In the genomic region with DNA sequence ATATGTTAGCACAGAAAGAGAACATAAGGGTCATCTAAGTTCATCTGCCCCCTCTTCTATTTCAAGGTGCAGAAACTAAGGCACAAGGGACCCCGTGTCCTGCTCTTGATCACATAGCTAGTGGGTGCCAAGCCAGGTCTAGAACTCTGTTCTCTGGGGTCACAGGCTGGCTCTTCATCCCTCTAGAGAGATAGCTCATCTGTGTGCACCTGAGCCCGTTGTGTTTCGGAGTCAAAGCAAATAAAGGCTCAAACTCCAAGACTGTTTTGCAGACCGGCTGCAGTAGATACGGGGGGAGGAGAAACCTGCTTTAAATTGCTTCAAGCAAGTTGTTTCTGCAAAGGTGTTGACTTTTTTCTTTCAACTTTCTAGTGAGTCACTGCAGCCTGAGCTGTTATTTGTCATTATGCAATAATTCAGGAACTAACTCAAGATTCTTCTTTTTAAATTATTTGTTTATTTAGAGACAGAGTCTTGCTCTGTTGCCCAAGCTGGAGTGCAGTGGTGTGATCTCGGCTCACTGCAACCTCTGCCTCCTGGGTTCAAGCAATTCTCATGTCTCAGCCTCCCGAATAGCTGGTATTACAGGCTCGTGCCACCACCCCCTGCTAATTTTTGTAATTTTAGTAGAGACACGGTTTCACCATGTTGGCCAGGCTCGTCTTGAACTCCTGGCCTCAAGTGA, we compare ENCODE assay signal across 13 cellular contexts. TPM values are rescaled to one million over a fixed set of nuclear protein-coding genes. Genes with fewer than 3 reads are reported as not detected.
DNase-seq lines count a peak whose midpoint lies in the region; ATAC-seq, FAIRE-seq and TF ChIP-seq lines count a peak whose summit lies in the region.
"Had no signal": no experiment of that assay in that cellular context is flagged by ENCODE, and none has a peak within 500 bp of the region (broad histone marks: within the 10 kb centered on the region; RNA-seq: fewer than 3 reads in every experiment).

No MANE protein-coding gene starts in this region.

- TF ChIP-seq POLR2A in GM12878 (IDR thresholded peaks at IDR 0.05; ENCODE audit: low read depth, low read length) = no peak
- TF ChIP-seq POLR2A in HepG2 (IDR thresholded peaks at IDR 0.05; ENCODE audit: insufficient read depth in 1 of 2, low read depth in 2 of 2, low read length in 2 of 2) = no peak

- H4K20me1 ChIP-seq in GM12878 (ENCODE audit: control insufficient read depth, insufficient read depth) = no peaks in the 10 kb centered on the region
- H4K20me1 ChIP-seq in HepG2 (ENCODE audit: insufficient read depth, low read length) = no peaks in the 10 kb centered on the region

- TF ChIP-seq RAD21 in GM12878 (IDR thresholded peaks at IDR 0.05; ENCODE audit: insufficient read depth, low read depth, low read length) (no peak), HepG2 (CRISPR knock-in tag; IDR thresholded peaks at IDR 0.05) (no peak)

- in situ Hi-C loops in GM12878 (cut with MboI) = no loop called here
- in situ Hi-C loops in HepG2 (cut with HindIII; ENCODE audit: extremely low pct_ligation_motif_present, low pct_unique_long_range_greater_than_20kb) = no loop called here

- SMC1A ChIA-PET in GM12878 (lab: Charles Lee; ENCODE audit: uncharacterized antibody, unreplicated experiment) = interaction anchor here (0.8 to 9.8 kb wide), 18 partner anchors 17 to 182 kb away, joined by 3 to 84 read pairs (median 6); partner anchors contain the start of genes COA1 and STK17A

- no peaks in the 10 kb centered on the region for H3K9me3 Mint-ChIP-seq in activated T-cell treated with anti-CD3 and anti-CD28 coated beads, Interleukin-2, amount 50 U/mL, for 72 hours
- no peaks in the 10 kb centered on the region for H3K9me3 Mint-ChIP-seq in activated T-cell treated with anti-CD3 and anti-CD28 coated beads, Interleukin-2, amount 50 U/mL, for 24 hours

- H2AFZ ChIP-seq in GM12878 (ENCODE audit: control insufficient read depth, low read depth, low read length) = peak overlapping the region; percentile 52
- no peak overlapping the region for H2AFZ ChIP-seq in HepG2 (ENCODE audit: low read length)

- H3K27ac ChIP-seq in GM12878 (ENCODE audit: control insufficient read depth, insufficient read depth) (peak overlapping the region; percentile 76), HepG2 (ENCODE audit: extremely low read length, insufficient read depth, low read length) (peak overlapping the region; percentile 82)

- peak overlapping the region; percentile 66 for H3K9ac ChIP-seq in GM12878 (ENCODE audit: control insufficient read depth, insufficient read depth, low read length)
- peak overlapping the region; percentile 60 for H3K9ac ChIP-seq in HepG2 (ENCODE audit: insufficient read depth, low read depth, low read length)

- H3K27ac Mint-ChIP-seq in activated T-cell treated with anti-CD3 and anti-CD28 coated beads, Interleukin-2, amount 50 U/mL, for 72 hours = no peak overlapping the region
- no peak overlapping the region for H3K27ac Mint-ChIP-seq in activated T-cell treated with anti-CD3 and anti-CD28 coated beads, Interleukin-2, amount 50 U/mL, for 24 hours

- H3K27me3 ChIP-seq in GM12878 (replicated peaks in 1 of 2; ENCODE audit: control insufficient read depth in 2 of 2, insufficient read depth in 2 of 2, low read length in 1 of 2) (no peaks in the 10 kb centered on the region), HepG2 (ENCODE audit: control insufficient read depth in 1 of 2, insufficient read depth in 2 of 2, low read length in 2 of 2) (no peaks in the 10 kb centered on the region)

- H3K4me1 ChIP-seq in GM12878 (ENCODE audit: control insufficient read depth, insufficient read depth, low read length) (peaks cover 29% of the 10 kb centered on the region), HepG2 (ENCODE audit: insufficient read depth, low read length) (peaks cover 97% of the 10 kb centered on the region)

- H3K27me3 Mint-ChIP-seq in activated T-cell treated with anti-CD3 and anti-CD28 coated beads, Interleukin-2, amount 50 U/mL, for 72 hours (ENCODE audit: low read depth) = no peaks in the 10 kb centered on the region
- no peaks in the 10 kb centered on the region for H3K27me3 Mint-ChIP-seq in activated T-cell treated with anti-CD3 and anti-CD28 coated beads, Interleukin-2, amount 50 U/mL, for 24 hours

- intact Hi-C loops in GM12878 (cut with micrococcal nuclease; ENCODE audit: unreplicated experiment) (loop anchor here (5.0 kb wide), 1 partner anchor 38 kb away; the partner anchor contains the start of gene COA1), HepG2 (cut with micrococcal nuclease; ENCODE audit: unreplicated experiment) (loop anchor here (2.0 kb wide), 1 partner anchor 36 kb away; the partner anchor contains the start of gene COA1)

- peaks cover 57% of the 10 kb centered on the region for H3K4me1 Mint-ChIP-seq in activated T-cell treated with anti-CD3 and anti-CD28 coated beads, Interleukin-2, amount 50 U/mL, for 72 hours (ENCODE audit: low read depth)
- peaks cover 42% of the 10 kb centered on the region for H3K4me1 Mint-ChIP-seq in activated T-cell treated with anti-CD3 and anti-CD28 coated beads, Interleukin-2, amount 50 U/mL, for 24 hours (ENCODE audit: low read depth)

- H3K9me3 ChIP-seq in GM12878 (replicated peaks; ENCODE audit: control insufficient read depth, insufficient read depth, low read length) = no peaks in the 10 kb centered on the region
- H3K9me3 ChIP-seq in HepG2 (ENCODE audit: low read length) = no peaks in the 10 kb centered on the region

- peaks cover 35% of the 10 kb centered on the region for H3K79me2 ChIP-seq in GM12878 (ENCODE audit: control insufficient read depth, insufficient read depth, low read length)
- H3K79me2 ChIP-seq in HepG2 (ENCODE audit: insufficient read depth, low read length) = peaks cover 25% of the 10 kb centered on the region

- no TSS peak for BruUV-seq in GM12878 (replicated peaks; lab: Mats Ljungman, UMichigan)
- no TSS peak for BruUV-seq in HepG2 (replicated peaks; lab: Mats Ljungman, UMichigan)

- POLR2A ChIA-PET in GM12878 (lab: Charles Lee) = interaction anchor here (0.7 to 3.7 kb wide), 10 partner anchors 20 to 203 kb away, joined by 3 to 19 read pairs (median 4); partner anchors contain the start of genes COA1 and STK17A
- POLR2A ChIA-PET in HepG2 (lab: Yijun Ruan, JAX) = interaction anchor here (0.6 to 3.2 kb wide), 6 partner anchors 14 to 1254 kb away, joined by 3 to 23 read pairs (median 6); partner anchors contain the start of genes COA1 and MRPS24

- 80% methylated on average over 10 of the region's 10 CpGs for WGBS in GM12878 (ENCODE audit: insufficient coverage, insufficient replicate concordance, low lambda C conversion rate, missing lambda C conversion rate)
- WGBS in HepG2 (ENCODE audit: low lambda C conversion rate) = 17% methylated on average over 10 of the region's 10 CpGs

- CTCF ChIA-PET in GM12878 (lab: Yijun Ruan, JAX) (interaction anchor here (0.7 to 6.8 kb wide), 11 partner anchors 19 to 183 kb away, joined by 3 to 36 read pairs (median 4); partner anchors contain the start of gene STK17A), HepG2 (lab: Yijun Ruan, JAX; ENCODE audit: low intra/inter-chr PET ratio, low total read pairs) (no interaction called here)

- H3K4me2 ChIP-seq in GM12878 (ENCODE audit: control insufficient read depth, insufficient read depth) (peak overlapping the region; percentile 81), HepG2 (ENCODE audit: low read depth, low read length) (peak overlapping the region; percentile 87)

- no peak for ATAC-seq in activated T-cell treated with anti-CD3 and anti-CD28 coated beads, Interleukin-2, amount 50 U/mL, for 72 hours (replicated peaks in 1 of 2)
- peak; percentile 14 for ATAC-seq in GM12878
- ATAC-seq in HepG2 = peak; percentile 61
- no peak for ATAC-seq in activated CD4-positive, CD25-positive, alpha-beta regulatory T cell treated with anti-CD3 and anti-CD28 coated beads, Interleukin-2, amount 50 U/mL, for 24 hours

- H3K36me3 Mint-ChIP-seq in activated T-cell treated with anti-CD3 and anti-CD28 coated beads, Interleukin-2, amount 50 U/mL, for 72 hours (ENCODE audit: insufficient read depth in 2 of 2) = peaks cover 0 to 4% of the 10 kb centered on the region in 2 donors
- H3K36me3 Mint-ChIP-seq in activated T-cell treated with anti-CD3 and anti-CD28 coated beads, Interleukin-2, amount 50 U/mL, for 24 hours (ENCODE audit: low read depth) = no peaks in the 10 kb centered on the region

- DNase-seq in activated T-cell treated with anti-CD3 and anti-CD28 coated beads, Interleukin-2, amount 50 U/mL, for 72 hours = no peak
- DNase-seq in activated T-cell treated with anti-CD3 and anti-CD28 coated beads, Interleukin-2, amount 50 U/mL, for 24 hours = no peak
- DNase-seq in GM12878 (ENCODE audit: low read depth, low spot score) = no peak
- DNase-seq in HepG2 (ENCODE audit: low spot score) = peak; percentile 71
- DNase-seq in urothelium cell line (ENCODE audit: low spot score) = peak; percentile 20
- no peak for DNase-seq in foreskin melanocyte
- DNase-seq in activated naive CD4-positive, alpha-beta T cell treated with anti-CD3 and anti-CD28 coated beads, Interleukin-2, amount 50 U/mL, for 16 hours = no peak
- DNase-seq: KBM-7; midbrain; stimulated activated CD4-positive, alpha-beta T cell treated with anti-CD3 and anti-CD28 coated beads, Interleukin-4, amount 100 ng/mL, for 24 hours had no signal

- H3K36me3 ChIP-seq in GM12878 (ENCODE audit: control insufficient read depth in 2 of 2, insufficient read depth in 2 of 2, low read length in 1 of 2) = no peaks in the 10 kb centered on the region
- no peaks in the 10 kb centered on the region for H3K36me3 ChIP-seq in HepG2 (replicated peaks in 1 of 2; ENCODE audit: control insufficient read depth in 1 of 2, insufficient read depth in 2 of 2, low read length in 2 of 2)

- H3K4me3 ChIP-seq in GM12878 (peak overlapping the region; percentile 77; the same call in 1 of the 2 replicates), HepG2 (replicated peaks in 1 of 3; ENCODE audit: insufficient read depth in 1 of 3, low read depth in 2 of 3, low read length in 3 of 3) (peak overlapping the region in 2 of 3 experiments; percentile 45 to 47; a peak in 4 of 6 replicates)
- H3K4me3 ChIP-seq: coronary artery had no signal

- TF ChIP-seq CTCF in GM12878 (IDR thresholded peaks at IDR 0.05 in 2 of 3, conservative IDR thresholded peaks at IDR 0.05 in 1 of 3; ENCODE audit: control insufficient read depth in 2 of 3, extremely low read depth in 1 of 3, insufficient read depth in 1 of 3, low read depth in 3 of 3, low read length in 3 of 3) (no peak), HepG2 (CRISPR knock-in tag; IDR thresholded peaks at IDR 0.05) (no peak)

- no peak for TF ChIP-seq EP300 in GM12878 (IDR thresholded peaks at IDR 0.05; ENCODE audit: borderline replicate concordance in 1 of 2, control insufficient read depth in 1 of 2, low read depth in 2 of 2, low read length in 2 of 2)
- TF ChIP-seq EP300 in HepG2 (IDR thresholded peaks at IDR 0.05; ENCODE audit: low read depth in 2 of 2, low read length in 2 of 2) = peak in 1 of 2 experiments; percentile 84; a peak in 2 of 4 replicates
- peak; percentile 61; the same call in 1 of the 2 replicates for TF ChIP-seq EP300 in HepG2 (CRISPR knock-in tag; IDR thresholded peaks at IDR 0.05; ENCODE audit: borderline replicate concordance)

- FAIRE-seq in GM12878 (lab: Jason Lieb, UNC) (no peak), HepG2 (lab: Jason Lieb, UNC) (no peak), urothelium cell line (lab: Jason Lieb, UNC) (no peak)
- FAIRE-seq: RCC 7860 had no signal

- RAD21 ChIA-PET in GM12878 (lab: Charles Lee; ENCODE audit: unreplicated experiment) = interaction anchor here (0.6 to 5.4 kb wide), 22 partner anchors 11 to 192 kb away, joined by 3 to 49 read pairs (median 5); partner anchors contain the start of genes COA1 and STK17A

- peak overlapping the region; percentile 10 to 70 for H3K4me3 Mint-ChIP-seq in activated T-cell treated with anti-CD3 and anti-CD28 coated beads, Interleukin-2, amount 50 U/mL, for 72 hours
- no peak overlapping the region for H3K4me3 Mint-ChIP-seq in activated T-cell treated with anti-CD3 and anti-CD28 coated beads, Interleukin-2, amount 50 U/mL, for 24 hours

RNA-seq across cellular contexts. Expression of gene BLVRA, which starts 6.5 kb away (rescaled TPM):
- 10 to 100 TPM; 29.8 to 36.1 TPM for total RNA-seq in activated T-cell treated with anti-CD3 and anti-CD28 coated beads, Interleukin-2, amount 50 U/mL, for 72 hours
- total RNA-seq in GM12878 (2013; cell fraction: nucleolus; rRNA removed) = 15.2 and 15.9 TPM in 2 replicates
- total RNA-seq in GM12878 (2014; rRNA removed) = 61.7 and 63.3 TPM in 2 replicates
- total RNA-seq in GM12878 (2014; rRNA removed; fragmentation: Illumina TruSeq; extraction: Trizol) = 66.5 and 67.9 TPM in 2 replicates
- total RNA-seq in GM12878 (2021) = 66.9 and 73.7 TPM in 2 replicates
- polyA plus RNA-seq in GM12878 (2011; ENCODE audit: low read depth) = 43.7 TPM
- polyA plus RNA-seq in GM12878 (2011; rRNA removed) = 118 and 120 TPM in 2 replicates
- 96.3 and 97.6 TPM in 2 replicates for polyA plus RNA-seq in GM12878 (2011; cell fraction: cytosol; rRNA removed)
- 50.2 and 66.6 TPM in 2 replicates for polyA plus RNA-seq in GM12878 (2011; cell fraction: nucleus; rRNA removed)
- polyA plus RNA-seq in GM12878 (2012) = 53.4 and 58.5 TPM in 2 replicates
- polyA plus RNA-seq in GM12878 (2014; fragmentation: Illumina TruSeq; extraction: Trizol) = 87.1 and 92.1 TPM in 2 replicates
- 100 to 1,000 TPM; 187 to 198 TPM for polyA plus RNA-seq in GM12878 (2014; fragmentation: Nextera tagmentation; extraction: Ambion mirVana)
- 81.2 and 91.4 TPM in 2 replicates for polyA plus RNA-seq in GM12878 (2014; rRNA removed)
- 100 to 1,000 TPM; 113 TPM for polyA plus RNA-seq in GM12878 (2016; fragmentation: Nextera tagmentation; extraction: Ambion mirVana)
- 46.7 and 73.4 TPM in 2 replicates for polyA minus RNA-seq in GM12878 (2011; rRNA and poly(A)+ RNA removed)
- 17.5 and 29.0 TPM in 2 replicates for polyA minus RNA-seq in GM12878 (2011; cell fraction: cytosol; rRNA and poly(A)+ RNA removed)
- polyA minus RNA-seq in GM12878 (2011; cell fraction: nucleus; rRNA and poly(A)+ RNA removed) = 10.9 and 14.8 TPM in 2 replicates
- 64.2 and 95.5 TPM in 2 replicates for total RNA-seq in HepG2 (2016; rRNA removed; fragmentation: Illumina TruSeq; extraction: Trizol)
- total RNA-seq in HepG2 (2016; cell fraction: cytosol; rRNA removed; fragmentation: Illumina TruSeq; extraction: Trizol; ENCODE audit: low read depth) = 21.9 and 23.4 TPM in 2 replicates
- 67.8 and 102 TPM in 2 replicates for total RNA-seq in HepG2 (2016; cell fraction: insoluble cytoplasmic fraction; rRNA removed; fragmentation: Illumina TruSeq; extraction: Trizol)
- 20.5 and 21.4 TPM in 2 replicates for total RNA-seq in HepG2 (2016; cell fraction: membrane; rRNA removed; fragmentation: Illumina TruSeq; extraction: Trizol)
- 27.3 and 29.0 TPM in 2 replicates for total RNA-seq in HepG2 (2016; cell fraction: nucleus; rRNA removed; fragmentation: Illumina TruSeq; extraction: Trizol)
- polyA plus RNA-seq in HepG2 (2011; rRNA removed) = 34.5 and 39.2 TPM in 2 replicates
- polyA plus RNA-seq in HepG2 (2011; cell fraction: cytosol; rRNA removed) = 47.8 and 49.9 TPM in 2 replicates
- 12.4 and 14.9 TPM in 2 replicates for polyA plus RNA-seq in HepG2 (2011; cell fraction: nucleus; rRNA removed)
- 44.0 and 55.0 TPM in 2 replicates for polyA plus RNA-seq in HepG2 (2012)
- polyA plus RNA-seq in HepG2 (2016; cell fraction: cytosol; fragmentation: Illumina TruSeq; extraction: Trizol; ENCODE audit: low read depth) = 24.0 and 27.8 TPM in 2 replicates
- polyA plus RNA-seq in HepG2 (2016; cell fraction: insoluble cytoplasmic fraction; fragmentation: Illumina TruSeq; extraction: Trizol; ENCODE audit: low read depth) = 114 and 128 TPM in 2 replicates
- polyA plus RNA-seq in HepG2 (2016; cell fraction: membrane; fragmentation: Illumina TruSeq; extraction: Trizol; ENCODE audit: low read depth) = 19.9 and 21.4 TPM in 2 replicates
- polyA plus RNA-seq in HepG2 (2016; cell fraction: nucleus; fragmentation: Illumina TruSeq; extraction: Trizol; ENCODE audit: insufficient read depth, low read depth) = 45.1 and 49.9 TPM in 2 replicates
- 29.9 and 40.1 TPM in 2 replicates for polyA minus RNA-seq in HepG2 (2011; rRNA and poly(A)+ RNA removed; ENCODE audit: low replicate concordance)
- 17.3 and 18.1 TPM in 2 replicates for polyA minus RNA-seq in HepG2 (2011; cell fraction: cytosol; rRNA and poly(A)+ RNA removed)
- polyA minus RNA-seq in HepG2 (2011; cell fraction: nucleus; rRNA and poly(A)+ RNA removed) = 9.5 and 12.1 TPM in 2 replicates

RNA-seq across cellular contexts. Expression of gene COA1, which starts 35.6 kb away (rescaled TPM):
- total RNA-seq in activated T-cell treated with anti-CD3 and anti-CD28 coated beads, Interleukin-2, amount 50 U/mL, for 72 hours = 100 to 1,000 TPM in 1 of 2 donors, 10 to 100 TPM in 1; 85.4 to 106 TPM
- 530 and 536 TPM in 2 replicates for total RNA-seq in GM12878 (2013; cell fraction: nucleolus; rRNA removed)
- total RNA-seq in GM12878 (2014; rRNA removed) (87.1 and 102 TPM in 2 replicates), GM12878 (2014; rRNA removed; fragmentation: Illumina TruSeq; extraction: Trizol) (97.3 and 103 TPM in 2 replicates), GM12878 (2021) (83.1 and 84.9 TPM in 2 replicates), HepG2 (2016; rRNA removed; fragmentation: Illumina TruSeq; extraction: Trizol) (65.7 and 73.8 TPM in 2 replicates)
- 75.1 TPM for polyA plus RNA-seq in GM12878 (2011; ENCODE audit: low read depth)
- polyA plus RNA-seq in GM12878 (2011; rRNA removed) (109 and 117 TPM in 2 replicates), GM12878 (2014; fragmentation: Illumina TruSeq; extraction: Trizol) (122 and 171 TPM in 2 replicates), GM12878 (2014; fragmentation: Nextera tagmentation; extraction: Ambion mirVana) (100 to 1,000 TPM; 218 to 258 TPM), GM12878 (2014; rRNA removed) (105 and 126 TPM in 2 replicates), GM12878 (2016; fragmentation: Nextera tagmentation; extraction: Ambion mirVana) (100 to 1,000 TPM; 104 to 106 TPM), HepG2 (2011; rRNA removed) (32.1 and 33.2 TPM in 2 replicates)
- 98.4 and 113 TPM in 2 replicates for polyA plus RNA-seq in GM12878 (2011; cell fraction: cytosol; rRNA removed)
- 98.0 and 106 TPM in 2 replicates for polyA plus RNA-seq in GM12878 (2011; cell fraction: nucleus; rRNA removed)
- polyA plus RNA-seq in GM12878 (2012) = 80.5 and 85.8 TPM in 2 replicates
- polyA minus RNA-seq in GM12878 (2011; rRNA and poly(A)+ RNA removed) = 141 and 202 TPM in 2 replicates
- polyA minus RNA-seq in GM12878 (2011; cell fraction: cytosol; rRNA and poly(A)+ RNA removed) = 22.2 and 26.7 TPM in 2 replicates
- 105 and 157 TPM in 2 replicates for polyA minus RNA-seq in GM12878 (2011; cell fraction: nucleus; rRNA and poly(A)+ RNA removed)
- total RNA-seq in HepG2 (2016; cell fraction: cytosol; rRNA removed; fragmentation: Illumina TruSeq; extraction: Trizol; ENCODE audit: low read depth) = 55.7 and 58.2 TPM in 2 replicates
- 70.5 and 77.2 TPM in 2 replicates for total RNA-seq in HepG2 (2016; cell fraction: insoluble cytoplasmic fraction; rRNA removed; fragmentation: Illumina TruSeq; extraction: Trizol)
- total RNA-seq in HepG2 (2016; cell fraction: membrane; rRNA removed; fragmentation: Illumina TruSeq; extraction: Trizol) = 72.3 and 77.3 TPM in 2 replicates
- total RNA-seq in HepG2 (2016; cell fraction: nucleus; rRNA removed; fragmentation: Illumina TruSeq; extraction: Trizol) = 76.7 and 96.2 TPM in 2 replicates
- polyA plus RNA-seq in HepG2 (2011; cell fraction: cytosol; rRNA removed) = 26.3 and 35.6 TPM in 2 replicates
- 25.4 and 32.3 TPM in 2 replicates for polyA plus RNA-seq in HepG2 (2011; cell fraction: nucleus; rRNA removed)
- polyA plus RNA-seq in HepG2 (2012) = 50.0 and 53.2 TPM in 2 replicates
- 44.5 and 61.1 TPM in 2 replicates for polyA plus RNA-seq in HepG2 (2016; cell fraction: cytosol; fragmentation: Illumina TruSeq; extraction: Trizol; ENCODE audit: low read depth)
- 79.5 and 94.9 TPM in 2 replicates for polyA plus RNA-seq in HepG2 (2016; cell fraction: insoluble cytoplasmic fraction; fragmentation: Illumina TruSeq; extraction: Trizol; ENCODE audit: low read depth)
- 74.5 and 82.3 TPM in 2 replicates for polyA plus RNA-seq in HepG2 (2016; cell fraction: membrane; fragmentation: Illumina TruSeq; extraction: Trizol; ENCODE audit: low read depth)
- polyA plus RNA-seq in HepG2 (2016; cell fraction: nucleus; fragmentation: Illumina TruSeq; extraction: Trizol; ENCODE audit: insufficient read depth, low read depth) = 75.3 and 81.4 TPM in 2 replicates
- polyA minus RNA-seq in HepG2 (2011; rRNA and poly(A)+ RNA removed; ENCODE audit: low replicate concordance) = 53.0 and 124 TPM in 2 replicates
- 14.2 and 15.8 TPM in 2 replicates for polyA minus RNA-seq in HepG2 (2011; cell fraction: cytosol; rRNA and poly(A)+ RNA removed)
- 105 and 106 TPM in 2 replicates for polyA minus RNA-seq in HepG2 (2011; cell fraction: nucleus; rRNA and poly(A)+ RNA removed)

Comparison
In these comparisons a context has a peak if more than half of its experiments do, and no peak if none do; other contexts are left out.
1. ATAC-seq: peak in GM12878 (single experiment) and HepG2 (single experiment); none in activated T-cell treated with anti-CD3 and anti-CD28 coated beads, Interleukin-2, amount 50 U/mL, for 72 hours (0 of 2) and activated CD4-positive, CD25-positive, alpha-beta regulatory T cell treated with anti-CD3 and anti-CD28 coated beads, Interleukin-2, amount 50 U/mL, for 24 hours (0 of 2).
2. DNase-seq: peak in HepG2 (single experiment) and urothelium cell line (single experiment); none in activated T-cell treated with anti-CD3 and anti-CD28 coated beads, Interleukin-2, amount 50 U/mL, for 72 hours (0 of 2), activated T-cell treated with anti-CD3 and anti-CD28 coated beads, Interleukin-2, amount 50 U/mL, for 24 hours (single experiment), GM12878 (single experiment), foreskin melanocyte (single experiment) and activated naive CD4-positive, alpha-beta T cell treated with anti-CD3 and anti-CD28 coated beads, Interleukin-2, amount 50 U/mL, for 16 hours (single experiment).